Comparison of ENCODE assay signal across 10 cellular contexts in the genomic region with DNA sequence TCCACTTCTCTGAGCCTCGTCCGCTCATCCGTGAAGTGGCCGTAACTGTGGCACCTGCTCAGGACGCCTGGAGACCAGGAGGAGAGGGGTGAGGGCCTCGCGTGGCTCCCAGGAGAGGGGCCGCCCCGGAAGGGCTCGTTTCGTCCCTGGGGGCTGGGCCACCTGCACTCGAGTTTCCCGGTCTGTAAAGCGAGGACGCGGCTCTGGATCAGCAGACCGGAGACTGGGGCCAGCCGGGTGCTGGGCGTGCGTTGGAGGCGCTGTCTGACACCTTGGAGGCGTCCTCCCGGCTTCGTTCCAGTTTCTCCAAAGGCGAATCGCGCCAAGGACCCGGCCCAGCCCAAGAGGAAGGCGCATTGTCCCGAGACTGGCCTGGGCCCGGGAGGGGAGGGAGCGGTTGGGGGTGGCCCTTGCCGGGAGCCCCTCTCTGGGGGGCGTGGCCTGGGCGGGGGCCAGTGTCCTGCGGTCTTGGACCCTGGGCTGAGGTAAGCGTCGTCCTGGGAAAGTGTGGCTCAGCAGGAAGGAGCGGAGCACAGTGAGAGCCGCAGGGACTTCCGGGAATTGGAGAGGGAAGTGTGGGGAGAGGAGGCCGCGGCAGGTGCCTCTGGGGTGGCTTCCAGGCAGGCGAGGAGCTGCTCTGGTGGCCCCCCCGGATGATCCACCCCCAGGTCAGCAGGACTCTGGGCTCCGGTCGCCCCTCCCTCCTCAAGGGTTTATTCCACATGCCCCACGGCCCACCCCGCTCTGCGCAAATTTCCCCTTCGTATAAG.
A peak's percentile ranks its signal among the peaks of the same experiment; 100 is the strongest.
DNase-seq lines count a peak whose midpoint lies in the region; TF ChIP-seq lines count a peak whose summit lies in the region.
"Had no signal": no experiment of that assay in that cellular context is flagged by ENCODE, and none has a peak within 500 bp of the region (broad histone marks: within the 10 kb centered on the region; RNA-seq: fewer than 3 reads in every experiment).

No MANE protein-coding gene starts in this region.

- peaks cover 16% of the 10 kb centered on the region for H3K9me3 Mint-ChIP-seq in activated naive CD4-positive, alpha-beta T cell treated with anti-CD3 and anti-CD28 coated beads for 36 hours

- peak overlapping the region; percentile 49 for H3K4me3 Mint-ChIP-seq in activated naive CD4-positive, alpha-beta T cell treated with anti-CD3 and anti-CD28 coated beads for 36 hours

- H3K4me3 ChIP-seq in ectodermal cell (ENCODE audit: insufficient read depth, low read depth, low read length) (peak overlapping the region; percentile 14), muscle layer of colon (ENCODE audit: low read depth in 1 of 2, low read length in 2 of 2) (peak overlapping the region; percentile 32 to 45), uterus (peak overlapping the region in 1 of 2 donors; percentile 15)

- H3K9me3 ChIP-seq in ectodermal cell (ENCODE audit: control insufficient read depth, low read length) (no peaks in the 10 kb centered on the region), muscle layer of colon (ENCODE audit: low read length) (no peaks in the 10 kb centered on the region), uterus (no peaks in the 10 kb centered on the region)

- H3K27ac Mint-ChIP-seq in activated naive CD4-positive, alpha-beta T cell treated with anti-CD3 and anti-CD28 coated beads for 36 hours: no peak overlapping the region

- DNase-seq in activated naive CD4-positive, alpha-beta T cell treated with anti-CD3 and anti-CD28 coated beads for 36 hours: no peak
- no peak for DNase-seq in activated naive CD4-positive, alpha-beta T cell (lab: John Stamatoyannopoulos, UW)
- DNase-seq in uterus: peak; percentile 15 to 30
- no peak for DNase-seq in NCI-H2227 treated with DMSO at 0.1 percent for 48 hours (lab: John Stamatoyannopoulos, UW)
- DNase-seq in SKM-1 treated with dmso at 0.1 percent for 144 hours (lab: John Stamatoyannopoulos, UW; ENCODE audit: unreplicated experiment): no peak
- no peak for DNase-seq in NCI-H187 (lab: John Stamatoyannopoulos, UW)
- DNase-seq: DMS53, midbrain had no signal

- no peak for TF ChIP-seq CTCF in uterus (IDR thresholded peaks at IDR 0.05)

- H3K36me3 ChIP-seq in ectodermal cell (ENCODE audit: control insufficient read depth, insufficient read depth, low read length): no peaks in the 10 kb centered on the region
- no peaks in the 10 kb centered on the region for H3K36me3 ChIP-seq in muscle layer of colon (ENCODE audit: insufficient read depth, low read length)
- H3K36me3 ChIP-seq in uterus: no peaks in the 10 kb centered on the region

- no peak for TF ChIP-seq POLR2A in uterus (IDR thresholded peaks at IDR 0.05)

- H3K27me3 ChIP-seq in ectodermal cell (ENCODE audit: control insufficient read depth, insufficient read depth, low read length, poor library complexity, severe bottlenecking) (peaks cover 13% of the 10 kb centered on the region), muscle layer of colon (ENCODE audit: control insufficient read depth in 1 of 2, insufficient read depth in 2 of 2, low read length in 2 of 2) (peaks cover 0 to 7% of the 10 kb centered on the region in 2 donors), uterus (no peaks in the 10 kb centered on the region)

- CTCF ChIA-PET in activated naive CD4-positive, alpha-beta T cell treated with anti-CD3 and anti-CD28 coated beads for 36 hours (lab: Charles Lee): no interaction called here

- peaks cover 21% of the 10 kb centered on the region for H3K4me1 ChIP-seq in ectodermal cell (ENCODE audit: control insufficient read depth, insufficient read depth, low read length)
- peaks cover 5% of the 10 kb centered on the region for H3K4me1 ChIP-seq in muscle layer of colon (ENCODE audit: insufficient read depth, low read length)
- no peaks in the 10 kb centered on the region for H3K4me1 ChIP-seq in uterus

- no peak overlapping the region for H3K9ac ChIP-seq in muscle layer of colon (ENCODE audit: low read length)

- H3K27ac ChIP-seq in ectodermal cell (ENCODE audit: insufficient read depth, low read depth, low read length, poor library complexity, severe bottlenecking) (no peak overlapping the region), muscle layer of colon (ENCODE audit: low read depth, low read length) (no peak overlapping the region), uterus (no peak overlapping the region)

- no peaks in the 10 kb centered on the region for H3K36me3 Mint-ChIP-seq in activated naive CD4-positive, alpha-beta T cell treated with anti-CD3 and anti-CD28 coated beads for 36 hours (ENCODE audit: low read depth)

- no peaks in the 10 kb centered on the region for H3K27me3 Mint-ChIP-seq in activated naive CD4-positive, alpha-beta T cell treated with anti-CD3 and anti-CD28 coated beads for 36 hours (ENCODE audit: low read depth)

- WGBS in ectodermal cell, 2 experiments: 14 to 16% methylated on average over 51 of the region's 51 CpGs

- intact Hi-C loops in activated naive CD4-positive, alpha-beta T cell treated with anti-CD3 and anti-CD28 coated beads for 36 hours (cut with micrococcal nuclease): loop anchor here (2.0 kb wide), 1 partner anchor 13 kb away; no protein-coding TSS in a partner anchor
- intact Hi-C loops in uterus (cut with DNase I; ENCODE audit: low total_unique reads): no loop called here

- peaks cover 28% of the 10 kb centered on the region for H3K4me1 Mint-ChIP-seq in activated naive CD4-positive, alpha-beta T cell treated with anti-CD3 and anti-CD28 coated beads for 36 hours (ENCODE audit: low read depth)

Comparison
In these comparisons a context has a peak if more than half of its experiments do, and no peak if none do; other contexts are left out.
1. DNase-seq: peak in uterus (2 of 2); none in activated naive CD4-positive, alpha-beta T cell treated with anti-CD3 and anti-CD28 coated beads for 36 hours (single experiment), activated naive CD4-positive, alpha-beta T cell (0 of 4), NCI-H2227 treated with DMSO at 0.1 percent for 48 hours (single experiment), SKM-1 treated with dmso at 0.1 percent for 144 hours (single experiment) and NCI-H187 (0 of 2).